ENCODE assay signal across 1 cellular context in the genomic region with DNA sequence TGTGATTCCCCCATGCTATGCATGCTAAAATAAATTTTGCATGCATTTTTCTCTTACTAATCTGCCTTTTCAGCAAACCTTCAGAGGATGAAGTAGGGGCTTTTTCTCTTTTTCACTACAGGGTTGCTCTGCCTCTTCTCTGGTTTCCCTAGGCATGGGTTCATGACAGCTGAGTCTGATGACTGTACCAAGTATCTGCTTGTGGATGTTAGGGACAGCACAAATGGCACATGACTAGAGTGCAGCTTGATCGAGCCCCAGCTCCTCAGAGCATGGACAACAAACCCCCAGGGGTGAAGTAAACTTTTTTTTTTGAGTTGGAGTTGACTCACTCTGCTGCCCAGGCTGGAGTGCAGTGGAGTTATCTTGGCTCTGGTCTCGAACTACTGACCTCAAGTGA.
TF ChIP-seq lines count a peak whose summit lies in the region.

No MANE protein-coding gene starts in this region.

TF ChIP-seq in H1, 55 proteins besides CTCF, POLR2A, EP300 and RAD21:
- TF ChIP-seq KDM4A (IDR thresholded peaks at IDR 0.05; ENCODE audit: low read depth, low read length, severe bottlenecking) (no peak), POLR2AphosphoS5 (IDR thresholded peaks at IDR 0.05; ENCODE audit: low read depth, low read length) (no peak), TAF7 (optimal IDR thresholded peaks at IDR 0.05; ENCODE audit: borderline replicate concordance, low read depth, low read length) (no peak), MAX (IDR thresholded peaks at IDR 0.05) (no peak), CEBPB (IDR thresholded peaks at IDR 0.05; ENCODE audit: low read depth, low read length) (no peak), EGR1 (IDR thresholded peaks at IDR 0.05; ENCODE audit: borderline replicate concordance, low read depth, low read length) (no peak), CTBP2 (IDR thresholded peaks at IDR 0.05; ENCODE audit: borderline replicate concordance, insufficient read depth, insufficient read length, low read length) (no peak), SP1 (IDR thresholded peaks at IDR 0.05; ENCODE audit: low read depth, low read length) (no peak), SUZ12 (IDR thresholded peaks at IDR 0.05; ENCODE audit: low read length) (no peak), RBBP5 (IDR thresholded peaks at IDR 0.05; ENCODE audit: borderline replicate concordance, low read depth, low read length) (no peak), JUND (IDR thresholded peaks at IDR 0.05; ENCODE audit: low read length) (no peak), ASH2L (IDR thresholded peaks at IDR 0.05; ENCODE audit: low read length) (no peak), CHD2 (IDR thresholded peaks at IDR 0.05; ENCODE audit: low read length) (no peak), SP4 (IDR thresholded peaks at IDR 0.05; ENCODE audit: low read length) (no peak), TBP (IDR thresholded peaks at IDR 0.05; ENCODE audit: low read depth, low read length) (no peak), HDAC2 (IDR thresholded peaks at IDR 0.05; ENCODE audit: borderline replicate concordance in 1 of 2, low read depth in 2 of 2, low read length in 2 of 2) (no peak), KDM5A (IDR thresholded peaks at IDR 0.05; ENCODE audit: low read length) (no peak), SIN3A (conservative IDR thresholded peaks at IDR 0.05 in 1 of 2, IDR thresholded peaks at IDR 0.05 in 1 of 2; ENCODE audit: low read depth in 1 of 2, low read length in 2 of 2) (no peak), NANOG (IDR thresholded peaks at IDR 0.05; ENCODE audit: insufficient read depth, low read depth, low read length, poor library complexity, severe bottlenecking) (no peak)
